ENCODE assay signal across 19 cellular contexts in the genomic region with DNA sequence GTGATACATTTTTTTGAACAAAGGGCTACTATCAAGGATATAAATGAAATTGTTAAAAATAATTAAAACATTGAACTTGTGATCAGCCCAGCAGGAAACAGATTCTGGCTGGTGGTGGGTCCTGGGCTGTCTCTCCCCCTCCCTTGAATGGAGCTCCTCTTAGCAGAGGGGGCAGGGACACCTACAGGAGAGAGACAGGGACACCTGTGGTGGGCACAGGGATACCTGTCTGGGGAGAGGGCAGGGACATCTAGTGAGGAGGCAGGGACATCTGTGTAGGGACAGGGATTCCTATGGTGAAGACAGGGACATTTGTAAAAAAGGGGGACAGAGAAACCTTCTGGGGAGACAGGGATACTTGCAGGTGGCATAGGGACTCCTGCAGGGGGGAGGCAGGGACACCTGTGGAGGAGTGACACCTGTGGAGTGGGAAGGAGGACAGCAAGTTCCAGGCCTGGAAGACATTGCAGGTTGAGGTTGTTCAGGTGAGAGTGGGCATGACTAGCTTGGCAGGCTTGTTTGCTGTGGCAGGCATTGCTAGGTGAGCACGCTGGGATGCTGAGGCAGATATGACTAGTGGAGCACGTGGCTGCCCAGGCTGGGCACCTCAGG.
DNase-seq lines count a peak whose midpoint lies in the region; ATAC-seq, FAIRE-seq and TF ChIP-seq lines count a peak whose summit lies in the region.
"Had no signal": no experiment of that assay in that cellular context is flagged by ENCODE, and none has a peak within 500 bp of the region (broad histone marks: within the 10 kb centered on the region; RNA-seq: fewer than 3 reads in every experiment).

No MANE protein-coding gene starts in this region.

- in situ Hi-C loops in IMR-90 (cut with MboI; ENCODE audit: low sequenced_read_pairs), result no loop called here

- intact Hi-C loops in IMR-90 (cut with micrococcal nuclease), result no loop called here

- no peak overlapping the region for H3K18ac ChIP-seq in IMR-90 (ENCODE audit: low read depth, low read length)
- 0 out of 2 replicates have a peak overlapping the region, but pooled peaks have one; percentile 19 for H3K18ac ChIP-seq in H1 (ENCODE audit: extremely low read depth, low read length)

- TF ChIP-seq RAD21 in IMR-90 (IDR thresholded peaks at IDR 0.05; ENCODE audit: low read length) (no peak), H1 (IDR thresholded peaks at IDR 0.05 in 1 of 2, conservative IDR thresholded peaks at IDR 0.05 in 1 of 2; ENCODE audit: low read depth in 2 of 2, low read length in 2 of 2) (no peak)

- no peaks in the 10 kb centered on the region for H3K79me2 ChIP-seq in H1 (ENCODE audit: control insufficient read depth in 1 of 2, insufficient read depth in 2 of 2, low read length in 2 of 2)

- H3K4me1 ChIP-seq in IMR-90 (ENCODE audit: control insufficient read depth, insufficient read depth, low read length) (no peaks in the 10 kb centered on the region), H1 (replicated peaks in 1 of 4; ENCODE audit: control insufficient read depth in 3 of 4, insufficient read depth in 4 of 4, low read length in 3 of 4) (no peaks in the 10 kb centered on the region), upper lobe of left lung (no peaks in the 10 kb centered on the region)
- H3K4me1 ChIP-seq: HAP-1 had no signal

- H3K4me3 Mint-ChIP-seq in neural crest cell (no peak overlapping the region), chondrocyte (ENCODE audit: unreplicated experiment) (no peak overlapping the region)
- H3K4me3 Mint-ChIP-seq: CD4-positive, alpha-beta memory T cell; GM23338 had no signal

- H3K36me3 ChIP-seq in IMR-90 (ENCODE audit: control insufficient read depth, insufficient read depth, low read length) (no peaks in the 10 kb centered on the region), H1 (ENCODE audit: control insufficient read depth in 2 of 4, insufficient read depth in 4 of 4, low read length in 3 of 4) (no peaks in the 10 kb centered on the region), upper lobe of left lung (no peaks in the 10 kb centered on the region)
- H3K36me3 ChIP-seq: HAP-1 had no signal

- H2BK20ac ChIP-seq in IMR-90 (ENCODE audit: low read depth, low read length) (no peak overlapping the region), H1 (ENCODE audit: low read length) (no peak overlapping the region)

- no peaks in the 10 kb centered on the region for H3K23me2 ChIP-seq in H1 (ENCODE audit: low read depth, low read length)

- DNase-seq in IMR-90, result no peak
- DNase-seq in H1 (ENCODE audit: low read depth in 1 of 2, low spot score in 2 of 2), result no peak
- DNase-seq in neural crest cell (ENCODE audit: low read depth, low spot score), result no peak
- no peak for DNase-seq in upper lobe of left lung
- no peak for DNase-seq in chondrocyte (ENCODE audit: low spot score)
- DNase-seq in KG1 (lab: John Stamatoyannopoulos, UW), result no peak
- DNase-seq: C1 segment of cervical spinal cord; Calu3; CD4-positive, alpha-beta memory T cell; COR-L47; DMS53; DMS79 treated with DMSO at 0.1 percent for 48 hours; GF-D8 had no signal

- H3K23ac ChIP-seq in IMR-90 (ENCODE audit: low read depth, low read length), result no peak overlapping the region
- no peak overlapping the region for H3K23ac ChIP-seq in H1 (ENCODE audit: insufficient read length)

- H2BK15ac ChIP-seq in IMR-90 (ENCODE audit: low read depth, low read length), result no peak overlapping the region
- no peak overlapping the region for H2BK15ac ChIP-seq in H1 (ENCODE audit: low read length)

- no peak overlapping the region for H3K4me2 ChIP-seq in IMR-90 (ENCODE audit: low read depth, low read length)
- no peak overlapping the region for H3K4me2 ChIP-seq in H1 (ENCODE audit: insufficient read depth in 1 of 2, low read depth in 2 of 2, low read length in 2 of 2)
- H3K4me2 ChIP-seq: GM23338 had no signal

- no peak overlapping the region for H2BK120ac ChIP-seq in IMR-90 (ENCODE audit: low read depth, low read length)
- H2BK120ac ChIP-seq in H1 (replicated peaks; ENCODE audit: low read depth, low read length), result no peak overlapping the region

- H3K9me3 Mint-ChIP-seq in neural crest cell (peaks cover 12% of the 10 kb centered on the region), chondrocyte (ENCODE audit: low read depth) (peaks cover 36% of the 10 kb centered on the region)

- H3K14ac ChIP-seq in IMR-90 (replicated peaks; ENCODE audit: low read depth, low read length) (no peak overlapping the region), H1 (ENCODE audit: insufficient read length) (no peak overlapping the region)

- H3K4ac ChIP-seq in IMR-90 (ENCODE audit: low read depth, low read length) (no peak overlapping the region), H1 (replicated peaks; ENCODE audit: insufficient read length, low read depth, low read length) (no peak overlapping the region)

- no peak overlapping the region for H4K5ac ChIP-seq in IMR-90 (ENCODE audit: low read depth, low read length)
- H4K5ac ChIP-seq in H1 (ENCODE audit: insufficient read length, low read depth, low read length), result no peak overlapping the region

- no peaks in the 10 kb centered on the region for H3K9me1 ChIP-seq in IMR-90 (ENCODE audit: insufficient read depth, low read length)

- POLR2A ChIA-PET in IMR-90 (lab: Charles Lee; ENCODE audit: unreplicated experiment), result no interaction called here
- POLR2A ChIA-PET in H1 (lab: Charles Lee; ENCODE audit: partially characterized antibody), result no interaction called here

- TF ChIP-seq EP300 in H1 (IDR thresholded peaks at IDR 0.05; ENCODE audit: borderline replicate concordance in 1 of 2, low read depth in 2 of 2, low read length in 2 of 2) (no peak), upper lobe of left lung (IDR thresholded peaks at IDR 0.05) (no peak)

- H2AK9ac ChIP-seq in IMR-90 (replicated peaks; ENCODE audit: low read depth, low read length, poor library complexity), result no peak overlapping the region

- H2AK5ac ChIP-seq in IMR-90 (ENCODE audit: low read depth, low read length) (no peak overlapping the region), H1 (ENCODE audit: low read depth, low read length) (no peak overlapping the region)

- no peak overlapping the region for H4K91ac ChIP-seq in IMR-90 (ENCODE audit: insufficient read depth, low read depth, low read length)
- H4K91ac ChIP-seq in H1 (replicated peaks; ENCODE audit: insufficient read length, low read length), result no peak overlapping the region

- no peak for TF ChIP-seq CTCF in IMR-90 (conservative IDR thresholded peaks at IDR 0.05; ENCODE audit: low read depth, low read length)
- TF ChIP-seq CTCF in H1 (IDR thresholded peaks at IDR 0.05; ENCODE audit: control extremely low read depth in 1 of 3, insufficient read depth in 1 of 3, low read depth in 1 of 3, low read length in 3 of 3), result no peak
- TF ChIP-seq CTCF in neural crest cell (conservative IDR thresholded peaks at IDR 0.05), result no peak
- TF ChIP-seq CTCF in upper lobe of left lung (IDR thresholded peaks at IDR 0.05), result no peak
- TF ChIP-seq CTCF in chondrocyte (IDR thresholded peaks at IDR 0.05), result no peak

- TF ChIP-seq POLR2A in IMR-90 (IDR thresholded peaks at IDR 0.05; ENCODE audit: low read depth, low read length) (no peak), H1 (IDR thresholded peaks at IDR 0.05; ENCODE audit: control extremely low read depth in 1 of 2, low read depth in 2 of 2, low read length in 2 of 2) (no peak), upper lobe of left lung (IDR thresholded peaks at IDR 0.05) (no peak)

- no peak overlapping the region for H2BK12ac ChIP-seq in H1 (ENCODE audit: low read depth, low read length)

- H2AFZ ChIP-seq in IMR-90 (replicated peaks; ENCODE audit: low read length, poor library complexity) (peak overlapping the region; percentile 33), H1 (ENCODE audit: low read length) (no peak overlapping the region)
- H2AFZ ChIP-seq: GM23338 had no signal

- H2BK5ac ChIP-seq in IMR-90 (ENCODE audit: low read depth, low read length, poor library complexity, severe bottlenecking), result no peak overlapping the region
- no peak overlapping the region for H2BK5ac ChIP-seq in H1 (ENCODE audit: low read depth, low read length)

- CTCF ChIA-PET in IMR-90 (lab: Yijun Ruan, JAX) (no interaction called here), H1 (lab: Charles Lee; ENCODE audit: partially characterized antibody) (no interaction called here)

- H3K27me3 ChIP-seq in IMR-90 (ENCODE audit: control insufficient read depth, insufficient read depth, low read length), result no peaks in the 10 kb centered on the region
- H3K27me3 ChIP-seq in H1 (replicated peaks in 1 of 4; ENCODE audit: control insufficient read depth in 3 of 4, extremely low read depth in 1 of 4, insufficient read depth in 3 of 4, low read length in 3 of 4), result no peaks in the 10 kb centered on the region
- H3K27me3 ChIP-seq in upper lobe of left lung, result no peaks in the 10 kb centered on the region

- H3K27me3 Mint-ChIP-seq in neural crest cell (ENCODE audit: low read depth), result no peaks in the 10 kb centered on the region
- no peaks in the 10 kb centered on the region for H3K27me3 Mint-ChIP-seq in chondrocyte (ENCODE audit: low read depth)
- H3K27me3 Mint-ChIP-seq: CD4-positive, alpha-beta memory T cell had no signal

- no peaks in the 10 kb centered on the region for H4K20me1 ChIP-seq in IMR-90 (ENCODE audit: insufficient read depth, low read length)
- no peaks in the 10 kb centered on the region for H4K20me1 ChIP-seq in H1 (replicated peaks in 1 of 2; ENCODE audit: control insufficient read depth in 1 of 2, insufficient read depth in 2 of 2, low read length in 2 of 2)

- H3K9ac ChIP-seq in IMR-90 (ENCODE audit: low read depth, low read length), result no peak overlapping the region
- H3K9ac ChIP-seq in H1 (replicated peaks in 1 of 4; ENCODE audit: extremely low read depth in 1 of 4, low read depth in 3 of 4, low read length in 3 of 4), result no peak overlapping the region

- ATAC-seq in IMR-90 (ENCODE audit: low read depth) (no peak), upper lobe of left lung (ENCODE audit: low FRiP score in 2 of 2) (peak; percentile 16 to 53), HG03520 (IDR thresholded peaks at IDR 0.05; ENCODE audit: unreplicated experiment) (no peak)
- ATAC-seq: GM23338 had no signal

- no peaks in the 10 kb centered on the region for H3K79me1 ChIP-seq in IMR-90 (ENCODE audit: low read depth in 1 of 2, low read length in 2 of 2)
- no peaks in the 10 kb centered on the region for H3K79me1 ChIP-seq in H1 (ENCODE audit: low read depth, low read length)

- H4K8ac ChIP-seq in IMR-90 (ENCODE audit: low read depth in 2 of 2, low read length in 2 of 2) (no peak overlapping the region), H1 (ENCODE audit: extremely low read depth, insufficient read depth, low read length) (no peak overlapping the region)

- peaks cover 17% of the 10 kb centered on the region for H3K9me3 ChIP-seq in IMR-90 (ENCODE audit: control insufficient read depth, insufficient read depth, low read length)
- H3K9me3 ChIP-seq in H1 (ENCODE audit: insufficient read depth in 2 of 2, low read depth in 1 of 2, low read length in 1 of 2), result peaks cover 4 to 5% of the 10 kb centered on the region in 2 experiments; a peak in 2 of 4 replicates
- H3K9me3 ChIP-seq in upper lobe of left lung, result peaks cover 3 to 7% (median 5%) of the 10 kb centered on the region in 4 donors
- H3K9me3 ChIP-seq: HAP-1 had no signal

- no peaks in the 10 kb centered on the region for H3K4me1 Mint-ChIP-seq in neural crest cell
- H3K4me1 Mint-ChIP-seq in chondrocyte (ENCODE audit: low read depth), result no peaks in the 10 kb centered on the region
- H3K4me1 Mint-ChIP-seq: CD4-positive, alpha-beta memory T cell; GM23338 had no signal

- peaks cover 6% of the 10 kb centered on the region for H3K36me3 Mint-ChIP-seq in neural crest cell (ENCODE audit: low read depth)
- H3K36me3 Mint-ChIP-seq in chondrocyte (ENCODE audit: low read depth), result no peaks in the 10 kb centered on the region
- H3K36me3 Mint-ChIP-seq: CD4-positive, alpha-beta memory T cell had no signal

- WGBS in IMR-90 (ENCODE audit: extremely low coverage in 2 of 2, insufficient read length in 1 of 2), 2 experiments, result no CpG with 5 or more reads among the region's 2 CpGs
- 95% methylated on average over 2 of the region's 2 CpGs; no CpG with 5 or more reads in 1 of the 2 experiments for WGBS in H1 (ENCODE audit: extremely low coverage in 1 of 2, insufficient coverage in 1 of 2, insufficient read length in 1 of 2, insufficient replicate concordance in 2 of 2, low coverage in 1 of 2, low lambda C conversion rate in 2 of 2, missing lambda C conversion rate in 1 of 2), 2 experiments
- 75 to 85% methylated on average over 2 of the region's 2 CpGs for WGBS in upper lobe of left lung, 2 donors

- H3K27ac ChIP-seq in IMR-90 (ENCODE audit: insufficient read depth, low read length) (no peak overlapping the region), H1 (ENCODE audit: low read depth, low read length) (no peak overlapping the region), upper lobe of left lung (no peak overlapping the region)

- H3K4me3 ChIP-seq in IMR-90 (ENCODE audit: insufficient read depth, low read depth, low read length) (no peak overlapping the region), H1 (ENCODE audit: extremely low read depth in 1 of 4, insufficient read depth in 2 of 4, low read depth in 3 of 4, low read length in 4 of 4) (no peak overlapping the region), upper lobe of left lung (no peak overlapping the region)
- H3K4me3 ChIP-seq: GM23338, HAP-1 had no signal

- H3K27ac Mint-ChIP-seq in neural crest cell (ENCODE audit: unreplicated experiment) (peak overlapping the region; percentile 43), chondrocyte (ENCODE audit: unreplicated experiment) (no peak overlapping the region)
- H3K27ac Mint-ChIP-seq: GM23338 had no signal

- no peak for FAIRE-seq in H1 (lab: Jason Lieb, UNC)
- FAIRE-seq: GM12891, GM18507, H54 had no signal

- BruUV-seq in IMR-90 (replicated peaks; lab: Mats Ljungman, UMichigan), result no TSS peak

- H3K56ac ChIP-seq in IMR-90 (ENCODE audit: extremely low read depth, insufficient read depth, low read length), result no peak overlapping the region
- H3K56ac ChIP-seq in H1 (replicated peaks; ENCODE audit: insufficient read length, low read depth, low read length), result no peak overlapping the region

- dilution Hi-C loops in IMR-90 (cut with HindIII; ENCODE audit: low sequenced_read_pairs, unreplicated experiment), result no loop called here

Comparison
In these comparisons a context has a peak if more than half of its experiments do, and no peak if none do; other contexts are left out.
1. ATAC-seq: peak in upper lobe of left lung (2 of 2); none in IMR-90 (single experiment) and HG03520 (single experiment).